13 cellular contexts compared by ENCODE assay signal in the genomic region with DNA sequence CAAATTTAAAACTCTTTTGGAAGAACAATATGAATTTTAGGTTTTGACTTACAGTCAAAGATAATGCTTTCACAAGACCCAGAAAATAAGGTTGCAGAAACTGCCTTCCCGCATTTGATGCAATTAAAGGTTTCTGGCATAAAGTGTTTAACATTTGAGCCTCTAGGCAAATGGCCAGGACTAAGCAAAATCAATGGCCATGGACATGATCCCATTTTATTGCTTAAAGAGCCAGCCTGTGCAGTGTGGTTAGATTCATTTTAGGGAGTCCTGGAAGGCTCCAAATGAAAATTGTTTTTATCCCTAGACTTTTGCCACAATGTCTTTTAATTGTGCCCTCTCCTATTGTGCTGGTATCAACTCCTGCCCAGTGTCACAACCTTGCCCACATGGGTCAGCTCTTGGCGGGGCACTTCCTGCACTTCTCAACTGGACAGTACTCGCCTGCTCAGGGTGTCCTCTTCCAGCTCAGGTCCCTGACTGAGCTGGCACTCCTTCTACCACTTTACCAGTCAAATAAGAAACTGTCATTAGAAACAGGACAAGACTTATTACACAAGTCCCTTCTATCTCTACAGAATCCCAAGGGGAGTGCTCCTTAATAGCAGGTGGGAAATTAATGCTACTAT.
DNase-seq lines count a peak whose midpoint lies in the region; ATAC-seq lines count a peak whose summit lies in the region.
"Had no signal": no experiment of that assay in that cellular context is flagged by ENCODE, and none has a peak within 500 bp of the region (broad histone marks: within the 10 kb centered on the region; RNA-seq: fewer than 3 reads in every experiment).

No MANE protein-coding gene starts in this region.

- 91 to 98% methylated on average over 3 of the region's 3 CpGs for WGBS in aorta, 2 donors

- H3K9me3 ChIP-seq in adipocyte (ENCODE audit: control insufficient read depth, low read length), result no peaks in the 10 kb centered on the region
- no peaks in the 10 kb centered on the region for H3K9me3 ChIP-seq in aorta (ENCODE audit: control insufficient read depth, low read length)
- H3K9me3 ChIP-seq: Caco-2, HAP-1 had no signal

- H3K4me1 ChIP-seq in adipocyte (ENCODE audit: control insufficient read depth, insufficient read depth, low read length) (peaks cover 54% of the 10 kb centered on the region), aorta (ENCODE audit: control insufficient read depth in 1 of 2, insufficient read depth in 2 of 2, low read length in 2 of 2) (peaks cover 0 to 2% of the 10 kb centered on the region in 2 donors)
- H3K4me1 ChIP-seq: Caco-2, HAP-1 had no signal

- no peak for DNase-seq in adipocyte (ENCODE audit: low read depth)
- peak; percentile 20 for DNase-seq in fibroblast of peridontal ligament (ENCODE audit: extremely low read depth)
- DNase-seq in mucosa of gallbladder (ENCODE audit: low spot score), result peak; percentile 32
- no peak for DNase-seq in aorta
- DNase-seq in NCI-H748 treated with DMSO at 0.1 percent for 48 hours (lab: John Stamatoyannopoulos, UW), result no peak
- DNase-seq in KBM-7, result no peak
- DNase-seq in NCI-H524 (lab: John Stamatoyannopoulos, UW), result no peak
- DNase-seq: Caco-2; CD8-positive, alpha-beta memory T cell; DND-41; GDM1 had no signal

- ATAC-seq in aorta (ENCODE audit: low FRiP score), result peak; percentile 57
- ATAC-seq: GM23338 had no signal

- H3K27ac ChIP-seq in aorta (ENCODE audit: low read depth in 1 of 2, low read length in 2 of 2), result no peak overlapping the region

- H3K4me3 ChIP-seq in adipocyte (ENCODE audit: low read length) (peak overlapping the region; percentile 78), aorta (ENCODE audit: low read length in 2 of 2) (no peak overlapping the region)
- H3K4me3 ChIP-seq: GM23338, HAP-1 had no signal

- H3K9ac ChIP-seq in adipocyte (ENCODE audit: low read length), result peak overlapping the region; percentile 90

- intact Hi-C loops in aorta (cut with DNase I), result no loop called here

- H3K36me3 ChIP-seq in adipocyte (ENCODE audit: control insufficient read depth, insufficient read depth, low read length, severe bottlenecking) (no peaks in the 10 kb centered on the region), aorta (ENCODE audit: control insufficient read depth in 1 of 2, insufficient read depth in 2 of 2, low read length in 1 of 2) (no peaks in the 10 kb centered on the region)
- H3K36me3 ChIP-seq: HAP-1 had no signal

- H3K27me3 ChIP-seq in adipocyte (replicated peaks; ENCODE audit: control insufficient read depth, insufficient read depth, low read length), result no peaks in the 10 kb centered on the region
- H3K27me3 ChIP-seq in aorta (ENCODE audit: control insufficient read depth in 1 of 2, insufficient read depth in 2 of 2, low read length in 1 of 2), result no peaks in the 10 kb centered on the region

- in situ Hi-C loops in KBM-7 (cut with MboI; ENCODE audit: low pct_unique_long_range_greater_than_20kb, low sequenced_read_pairs), result no loop called here

Comparison
In these comparisons a context has a peak if more than half of its experiments do, and no peak if none do; other contexts are left out.
1. DNase-seq: peak in fibroblast of peridontal ligament (single experiment) and mucosa of gallbladder (single experiment); none in adipocyte (single experiment), aorta (0 of 2), NCI-H748 treated with DMSO at 0.1 percent for 48 hours (single experiment), KBM-7 (single experiment) and NCI-H524 (0 of 2).